ENCODE assay signal across 10 cellular contexts in the genomic region with DNA sequence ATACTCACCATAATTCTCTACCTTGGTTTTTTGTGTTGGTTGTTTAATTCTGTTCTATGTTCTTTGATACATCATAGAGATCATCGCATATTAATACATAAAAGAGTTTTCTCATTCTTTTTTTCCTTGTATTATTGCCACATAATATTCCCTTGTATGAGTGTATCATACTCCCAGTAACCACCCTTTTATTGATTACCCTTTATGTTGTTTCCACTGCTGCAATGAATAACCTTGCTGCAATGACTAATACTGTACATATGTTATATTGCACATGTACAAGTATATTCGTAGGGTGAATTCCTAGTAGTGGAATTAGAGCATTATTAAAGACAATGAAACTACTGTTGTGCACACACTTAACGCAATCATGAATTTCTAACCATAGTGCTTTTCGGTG. TPM values are rescaled to one million over a fixed set of nuclear protein-coding genes. Genes with fewer than 3 reads are reported as not detected.
DNase-seq lines count a peak whose midpoint lies in the region; ATAC-seq lines count a peak whose summit lies in the region.
"Had no signal": no experiment of that assay in that cellular context is flagged by ENCODE, and none has a peak within 500 bp of the region (broad histone marks: within the 10 kb centered on the region; RNA-seq: fewer than 3 reads in every experiment).

No MANE protein-coding gene starts in this region.

- peak overlapping the region; percentile 14 for H3K27ac Mint-ChIP-seq in activated T-cell treated with anti-CD3 and anti-CD28 coated beads, Interleukin-2, amount 50 U/mL, for 72 hours
- H3K27ac Mint-ChIP-seq in activated T-cell treated with anti-CD3 and anti-CD28 coated beads, Interleukin-2, amount 50 U/mL, for 24 hours, result no peak overlapping the region
- H3K27ac Mint-ChIP-seq: CD4-positive, alpha-beta T cell; H9 had no signal

- H3K36me3 Mint-ChIP-seq in activated T-cell treated with anti-CD3 and anti-CD28 coated beads, Interleukin-2, amount 50 U/mL, for 72 hours (ENCODE audit: insufficient read depth in 2 of 2), result no peaks in the 10 kb centered on the region
- no peaks in the 10 kb centered on the region for H3K36me3 Mint-ChIP-seq in activated T-cell treated with anti-CD3 and anti-CD28 coated beads, Interleukin-2, amount 50 U/mL, for 24 hours (ENCODE audit: low read depth)

- no peaks in the 10 kb centered on the region for H3K27me3 Mint-ChIP-seq in activated T-cell treated with anti-CD3 and anti-CD28 coated beads, Interleukin-2, amount 50 U/mL, for 72 hours (ENCODE audit: low read depth)
- H3K27me3 Mint-ChIP-seq in activated T-cell treated with anti-CD3 and anti-CD28 coated beads, Interleukin-2, amount 50 U/mL, for 24 hours, result no peaks in the 10 kb centered on the region
- H3K27me3 Mint-ChIP-seq: CD4-positive, alpha-beta T cell had no signal

- no peak overlapping the region for H3K4me3 Mint-ChIP-seq in activated T-cell treated with anti-CD3 and anti-CD28 coated beads, Interleukin-2, amount 50 U/mL, for 72 hours
- H3K4me3 Mint-ChIP-seq in activated T-cell treated with anti-CD3 and anti-CD28 coated beads, Interleukin-2, amount 50 U/mL, for 24 hours, result no peak overlapping the region
- H3K4me3 Mint-ChIP-seq: CD4-positive, alpha-beta T cell; H9 had no signal

- ATAC-seq in activated T-cell treated with anti-CD3 and anti-CD28 coated beads, Interleukin-2, amount 50 U/mL, for 72 hours (replicated peaks in 1 of 2), result no peak
- ATAC-seq in GM19438 (IDR thresholded peaks at IDR 0.05; ENCODE audit: low read depth, unreplicated experiment) (peak; percentile 18), HG03354 (IDR thresholded peaks at IDR 0.05; ENCODE audit: poor library complexity, severe bottlenecking, unreplicated experiment) (peak; percentile 8)

- no peaks in the 10 kb centered on the region for H3K9me3 Mint-ChIP-seq in activated T-cell treated with anti-CD3 and anti-CD28 coated beads, Interleukin-2, amount 50 U/mL, for 72 hours
- H3K9me3 Mint-ChIP-seq in activated T-cell treated with anti-CD3 and anti-CD28 coated beads, Interleukin-2, amount 50 U/mL, for 24 hours, result no peaks in the 10 kb centered on the region
- H3K9me3 Mint-ChIP-seq: CD4-positive, alpha-beta T cell; H9 had no signal

- no peak for DNase-seq in activated T-cell treated with anti-CD3 and anti-CD28 coated beads, Interleukin-2, amount 50 U/mL, for 72 hours
- no peak for DNase-seq in activated T-cell treated with anti-CD3 and anti-CD28 coated beads, Interleukin-2, amount 50 U/mL, for 24 hours
- DNase-seq in dermis blood vessel endothelial cell (peak; percentile 2), UCSD-AML1 (lab: John Stamatoyannopoulos, UW; ENCODE audit: unreplicated experiment) (no peak), OCI-M2 (lab: John Stamatoyannopoulos, UW; ENCODE audit: unreplicated experiment) (no peak)
- DNase-seq in activated CD8-positive, alpha-beta memory T cell treated with anti-CD3 and anti-CD28 coated beads, Interleukin-2, amount 50 U/mL, for 4 hours, result no peak
- DNase-seq: H9 had no signal

- peaks cover 14% of the 10 kb centered on the region for H3K4me1 Mint-ChIP-seq in activated T-cell treated with anti-CD3 and anti-CD28 coated beads, Interleukin-2, amount 50 U/mL, for 72 hours (ENCODE audit: low read depth)
- peaks cover 10% of the 10 kb centered on the region for H3K4me1 Mint-ChIP-seq in activated T-cell treated with anti-CD3 and anti-CD28 coated beads, Interleukin-2, amount 50 U/mL, for 24 hours (ENCODE audit: low read depth)

RNA-seq across cellular contexts. Expression of gene SF3B5, which starts 9.1 kb away (rescaled TPM):
- 100 to 1,000 TPM; 126 to 141 TPM for total RNA-seq in activated T-cell treated with anti-CD3 and anti-CD28 coated beads, Interleukin-2, amount 50 U/mL, for 72 hours
- 69.7 and 124 TPM in 2 replicates for total RNA-seq in dermis blood vessel endothelial cell

RNA-seq across cellular contexts. Expression of gene STX11, which starts 45.8 kb away (rescaled TPM):
- 10 to 100 TPM; 34.0 to 36.0 TPM for total RNA-seq in activated T-cell treated with anti-CD3 and anti-CD28 coated beads, Interleukin-2, amount 50 U/mL, for 72 hours
- 16.7 and 17.2 TPM in 2 replicates for total RNA-seq in dermis blood vessel endothelial cell

Comparison
In these comparisons a context has a peak if more than half of its experiments do, and no peak if none do; other contexts are left out.
1. ATAC-seq: peak in GM19438 (single experiment) and HG03354 (single experiment); none in activated T-cell treated with anti-CD3 and anti-CD28 coated beads, Interleukin-2, amount 50 U/mL, for 72 hours (0 of 2).